In genomic region chr19:4791183-4792018, GRCh38 we compare ENCODE assay signal across 8 cellular contexts. TPM values are rescaled to one million over a fixed set of nuclear protein-coding genes. Genes with fewer than 3 reads are reported as not detected.
A peak's percentile ranks its signal among the peaks of the same experiment; 100 is the strongest.
DNase-seq lines count a peak whose midpoint lies in the region; ATAC-seq, FAIRE-seq and TF ChIP-seq lines count a peak whose summit lies in the region.

FEM1A (plus strand) TSS chr19:4791734; CDS start chr19:4791855, 121 bp downstream.

- H3K4me3 ChIP-seq in Karpas-422 (ENCODE audit: low read length): peak within 1 kb of the TSS; percentile 92
- H3K4me3 ChIP-seq in esophagus muscularis mucosa: peak within 1 kb of the TSS; percentile 79 to 99 (median 84)
- H3K4me3 ChIP-seq in muscle layer of duodenum (ENCODE audit: low read depth in 1 of 2, low read length in 2 of 2): peak within 1 kb of the TSS; percentile 44 to 92

- H3K4me1 Mint-ChIP-seq in activated T-cell treated with anti-CD3 and anti-CD28 coated beads, Interleukin-2, amount 50 U/mL, for 72 hours (ENCODE audit: low read depth): peaks cover 43% of the 10 kb centered on the region

- H3K9me3 ChIP-seq in Karpas-422 (ENCODE audit: low read length) (no peaks in the 10 kb centered on the region), esophagus muscularis mucosa (no peaks in the 10 kb centered on the region), muscle layer of duodenum (ENCODE audit: control insufficient read depth in 1 of 2, low read length in 2 of 2) (no peaks in the 10 kb centered on the region)

- TF ChIP-seq EP300 in esophagus muscularis mucosa (IDR thresholded peaks at IDR 0.05): peak; percentile 86

- H3K27ac ChIP-seq in Karpas-422 (ENCODE audit: low read length): peak within 1 kb of the TSS; percentile 49
- H3K27ac ChIP-seq in esophagus muscularis mucosa (replicated peaks in 1 of 4): peak within 1 kb of the TSS; percentile 89 to 94 (median 92)
- H3K27ac ChIP-seq in muscle layer of duodenum (ENCODE audit: low read length): peak within 1 kb of the TSS; percentile 31

- no peaks in the 10 kb centered on the region for H3K9me3 Mint-ChIP-seq in activated T-cell treated with anti-CD3 and anti-CD28 coated beads, Interleukin-2, amount 50 U/mL, for 72 hours

- peak; percentile 96 for FAIRE-seq in RCC 7860 (lab: Jason Lieb, UNC)

- H3K36me3 ChIP-seq in Karpas-422 (ENCODE audit: insufficient read depth, low read length) (peaks cover 5% of the 10 kb centered on the region), esophagus muscularis mucosa (peaks cover 16 to 40% (median 30%) of the 10 kb centered on the region in 4 donors), muscle layer of duodenum (ENCODE audit: control insufficient read depth in 1 of 2, insufficient read depth in 2 of 2, low read length in 2 of 2) (peaks cover 14 to 29% of the 10 kb centered on the region in 2 donors)

- peak within 1 kb of the TSS; percentile 83 for H3K9ac ChIP-seq in Karpas-422 (ENCODE audit: low read length)

- H3K27ac Mint-ChIP-seq in activated T-cell treated with anti-CD3 and anti-CD28 coated beads, Interleukin-2, amount 50 U/mL, for 72 hours: peak within 1 kb of the TSS; percentile 52

- no peaks in the 10 kb centered on the region for H3K9me2 ChIP-seq in Karpas-422 (replicated peaks; ENCODE audit: insufficient read depth, low read length)

- peaks cover 0 to 6% of the 10 kb centered on the region in 2 donors for H3K36me3 Mint-ChIP-seq in activated T-cell treated with anti-CD3 and anti-CD28 coated beads, Interleukin-2, amount 50 U/mL, for 72 hours (ENCODE audit: insufficient read depth in 2 of 2)

- peak within 1 kb of the TSS; percentile 80; the same call in 1 of the 2 replicates for H2AFZ ChIP-seq in Karpas-422 (ENCODE audit: low read length)

- H3K27me3 ChIP-seq in Karpas-422 (ENCODE audit: low read length): no peaks in the 10 kb centered on the region
- H3K27me3 ChIP-seq in esophagus muscularis mucosa: no peaks in the 10 kb centered on the region
- no peaks in the 10 kb centered on the region for H3K27me3 ChIP-seq in muscle layer of duodenum (ENCODE audit: low read depth, low read length)

- H3K4me2 ChIP-seq in Karpas-422 (ENCODE audit: low read depth, low read length, poor library complexity, severe bottlenecking): peak within 1 kb of the TSS; percentile 98

- H3K4me1 ChIP-seq in Karpas-422 (ENCODE audit: low read length) (peaks cover 19% of the 10 kb centered on the region), esophagus muscularis mucosa (peaks cover 33 to 49% (median 48%) of the 10 kb centered on the region in 4 donors), muscle layer of duodenum (ENCODE audit: control insufficient read depth in 1 of 2, insufficient read depth in 2 of 2, low read length in 2 of 2) (peaks cover 0 to 37% of the 10 kb centered on the region in 2 donors)

- TF ChIP-seq POLR2A in esophagus muscularis mucosa (IDR thresholded peaks at IDR 0.05; ENCODE audit: low read depth): peak; percentile 56

- under 1% methylated on average over 44 of the region's 80 CpGs for WGBS in esophagus muscularis mucosa

- H3K4me3 Mint-ChIP-seq in activated T-cell treated with anti-CD3 and anti-CD28 coated beads, Interleukin-2, amount 50 U/mL, for 72 hours: peak within 1 kb of the TSS; percentile 79 to 91

- peak; percentile 92 for ATAC-seq in GM21825 (IDR thresholded peaks at IDR 0.05; ENCODE audit: unreplicated experiment)
- ATAC-seq in activated T-cell treated with anti-CD3 and anti-CD28 coated beads, Interleukin-2, amount 50 U/mL, for 72 hours (replicated peaks in 1 of 2): peak; percentile 93 to 94

- peak; percentile 100 for DNase-seq in Daoy (ENCODE audit: low read depth)
- peak; percentile 100 for DNase-seq in Karpas-422
- DNase-seq in RCC 7860 (ENCODE audit: low spot score): peak; percentile 100
- DNase-seq in activated T-cell treated with anti-CD3 and anti-CD28 coated beads, Interleukin-2, amount 50 U/mL, for 72 hours: peak; percentile 99
- DNase-seq in esophagus muscularis mucosa (ENCODE audit: extremely low spot score): peak; percentile 100
- peak; percentile 99 for DNase-seq in stimulated activated CD8-positive, alpha-beta memory T cell treated with anti-CD3 and anti-CD28 coated beads, Interleukin-7, amount 100 ng/mL, for 4 hours (ENCODE audit: low read depth in 2 of 2)

- TF ChIP-seq CTCF in esophagus muscularis mucosa (IDR thresholded peaks at IDR 0.05): peak; percentile 98 to 100 (median 98)

- H4K20me1 ChIP-seq in Karpas-422 (ENCODE audit: insufficient read depth, low read depth, low read length): no peaks in the 10 kb centered on the region; the same call in 1 of the 2 replicates

- peaks cover 35% of the 10 kb centered on the region for H3K79me2 ChIP-seq in Karpas-422 (ENCODE audit: low read length)

- no peaks in the 10 kb centered on the region for H3K27me3 Mint-ChIP-seq in activated T-cell treated with anti-CD3 and anti-CD28 coated beads, Interleukin-2, amount 50 U/mL, for 72 hours (ENCODE audit: low read depth)

- intact Hi-C loops in esophagus muscularis mucosa (cut with DNase I): no loop called here

RNA-seq across cellular contexts. Expression of gene FEM1A, which starts in this region (rescaled TPM):
- 13.5 and 14.0 TPM in 2 replicates for total RNA-seq in Daoy (2014; rRNA removed; shearing (Covaris generic))
- 7.8 and 12.5 TPM in 2 replicates for total RNA-seq in Karpas-422 (2014; rRNA removed; shearing (Covaris generic); ENCODE audit: low replicate concordance)
- total RNA-seq in activated T-cell treated with anti-CD3 and anti-CD28 coated beads, Interleukin-2, amount 50 U/mL, for 72 hours: 10 to 100 TPM in 1 of 2 donors, 1 to 10 TPM in 1; 9.8 to 11.8 TPM
- 10 to 100 TPM; 16.2 to 22.8 (median 19.9) TPM for total RNA-seq in esophagus muscularis mucosa

Comparison
In these comparisons a context has a peak if more than half of its experiments do, and no peak if none do; other contexts are left out.
1. Peak in every context shown above with its lines: DNase-seq, ATAC-seq, H3K4me3 ChIP-seq and H3K27ac ChIP-seq.
2. H3K27ac ChIP-seq: peak in every context shown above with its lines; median percentile 92 in esophagus muscularis mucosa; 49 in Karpas-422; 31 in muscle layer of duodenum.